In genomic region chr10:57972783-57973182, GRCh38 we compare ENCODE assay signal across 20 cellular contexts.
DNase-seq lines count a peak whose midpoint lies in the region; ATAC-seq and TF ChIP-seq lines count a peak whose summit lies in the region.
"Had no signal": no experiment of that assay in that cellular context is flagged by ENCODE, and none has a peak within 500 bp of the region (broad histone marks: within the 10 kb centered on the region; RNA-seq: fewer than 3 reads in every experiment).

No MANE protein-coding gene starts in this region.

- H3K36me3 ChIP-seq in osteoblast (ENCODE audit: insufficient read depth, low read length): no peaks in the 10 kb centered on the region
- H3K36me3 ChIP-seq: MG63 had no signal

- H3K27me3 ChIP-seq in osteoblast (ENCODE audit: insufficient read depth, low read length): no peaks in the 10 kb centered on the region
- H3K27me3 ChIP-seq: MG63 had no signal

- H3K27ac ChIP-seq in osteoblast (ENCODE audit: low read depth, low read length): no peak overlapping the region
- H3K27ac ChIP-seq: PC-9 had no signal

- H3K4me2 ChIP-seq in osteoblast (ENCODE audit: insufficient read depth, low read length): no peak overlapping the region
- H3K4me2 ChIP-seq: PC-9 had no signal

- no peak for ATAC-seq in activated naive CD8-positive, alpha-beta T cell treated with anti-CD3 and anti-CD28 coated beads, Interleukin-2, amount 50 U/mL, for 24 hours
- ATAC-seq in HG03442 (IDR thresholded peaks at IDR 0.05; ENCODE audit: unreplicated experiment): no peak
- ATAC-seq in omental fat pad (ENCODE audit: low FRiP score): no peak

- H2AFZ ChIP-seq in osteoblast (ENCODE audit: low read length): no peak overlapping the region
- H2AFZ ChIP-seq: PC-9 had no signal

- peak; percentile 50 for DNase-seq in EH (ENCODE audit: low read depth)
- peak; percentile 57 for DNase-seq in HFFc6
- peak; percentile 32 for DNase-seq in fibroblast of gingiva (ENCODE audit: low read depth)
- peak; percentile 23 for DNase-seq in osteoblast (ENCODE audit: insufficient read length, low spot score, missing footprints)
- no peak for DNase-seq in activated naive CD8-positive, alpha-beta T cell treated with anti-CD3 and anti-CD28 coated beads, Interleukin-2, amount 50 U/mL, for 24 hours
- no peak for DNase-seq in omental fat pad (ENCODE audit: low spot score)
- no peak for DNase-seq in mucosa of gallbladder (ENCODE audit: low spot score)
- DNase-seq: DMS 273 treated with DMSO at 0.1 percent for 48 hours, H9, Kasumi-1, MG63, NCI-H1048, NCI-H1436 treated with DMSO at 0.1 percent for 48 hours, NCI-H2029, NCI-H345, NCI-H524 treated with DMSO at 0.1 percent for 48 hours, PC-9 had no signal

- H3K79me2 ChIP-seq in osteoblast (ENCODE audit: insufficient read depth, low read length): no peaks in the 10 kb centered on the region

- peak overlapping the region; percentile 86 for H3K27ac Mint-ChIP-seq in HFFc6
- H3K27ac Mint-ChIP-seq in activated naive CD8-positive, alpha-beta T cell treated with anti-CD3 and anti-CD28 coated beads, Interleukin-2, amount 50 U/mL, for 24 hours: no peak overlapping the region
- H3K27ac Mint-ChIP-seq: B cell; H9; T-helper 1 cell treated with Interleukin-12 subunit alpha and Interleukin-12 subunit beta and Interleukin-4 antibody, amounts not matched to agents 30 μg/mL and 1 μg/mL, for 36 hours had no signal

- no peaks in the 10 kb centered on the region for H3K4me1 ChIP-seq in osteoblast (ENCODE audit: insufficient read depth, low read length)

- peaks cover 20% of the 10 kb centered on the region for H3K9me3 Mint-ChIP-seq in HFFc6
- peaks cover 4% of the 10 kb centered on the region for H3K9me3 Mint-ChIP-seq in activated naive CD8-positive, alpha-beta T cell treated with anti-CD3 and anti-CD28 coated beads, Interleukin-2, amount 50 U/mL, for 24 hours
- H3K9me3 Mint-ChIP-seq: T-helper 1 cell treated with Interleukin-12 subunit alpha and Interleukin-12 subunit beta and Interleukin-4 antibody, amounts not matched to agents 30 μg/mL and 1 μg/mL, for 36 hours had no signal

- no peaks in the 10 kb centered on the region for H4K20me1 ChIP-seq in osteoblast (ENCODE audit: insufficient read depth, low read length)

- H3K4me1 Mint-ChIP-seq in HFFc6 (ENCODE audit: low read depth): peaks cover 88% of the 10 kb centered on the region
- no peaks in the 10 kb centered on the region for H3K4me1 Mint-ChIP-seq in activated naive CD8-positive, alpha-beta T cell treated with anti-CD3 and anti-CD28 coated beads, Interleukin-2, amount 50 U/mL, for 24 hours
- H3K4me1 Mint-ChIP-seq: B cell had no signal

- H3K4me3 Mint-ChIP-seq in HFFc6: peak overlapping the region; percentile 51
- no peak overlapping the region for H3K4me3 Mint-ChIP-seq in activated naive CD8-positive, alpha-beta T cell treated with anti-CD3 and anti-CD28 coated beads, Interleukin-2, amount 50 U/mL, for 24 hours
- H3K4me3 Mint-ChIP-seq: B cell; H9; T-helper 1 cell treated with Interleukin-12 subunit alpha and Interleukin-12 subunit beta and Interleukin-4 antibody, amounts not matched to agents 30 μg/mL and 1 μg/mL, for 36 hours had no signal

- H3K27me3 Mint-ChIP-seq in HFFc6 (ENCODE audit: insufficient read depth): no peaks in the 10 kb centered on the region
- no peaks in the 10 kb centered on the region for H3K27me3 Mint-ChIP-seq in activated naive CD8-positive, alpha-beta T cell treated with anti-CD3 and anti-CD28 coated beads, Interleukin-2, amount 50 U/mL, for 24 hours
- H3K27me3 Mint-ChIP-seq: B cell had no signal

- TF ChIP-seq CTCF in HFFc6 (IDR thresholded peaks at IDR 0.05): no peak
- TF ChIP-seq CTCF in osteoblast (IDR thresholded peaks at IDR 0.05; ENCODE audit: extremely low read depth, low read depth, low read length): no peak
- no peak for TF ChIP-seq CTCF in omental fat pad (IDR thresholded peaks at IDR 0.05)

- H3K4me3 ChIP-seq in osteoblast (ENCODE audit: insufficient read depth, low read length): no peak overlapping the region
- H3K4me3 ChIP-seq: MG63, PC-9 had no signal

- peaks cover 27% of the 10 kb centered on the region for H3K36me3 Mint-ChIP-seq in HFFc6 (ENCODE audit: low read depth)
- H3K36me3 Mint-ChIP-seq in activated naive CD8-positive, alpha-beta T cell treated with anti-CD3 and anti-CD28 coated beads, Interleukin-2, amount 50 U/mL, for 24 hours (ENCODE audit: low read depth): no peaks in the 10 kb centered on the region

- no peaks in the 10 kb centered on the region for H3K9me3 ChIP-seq in osteoblast (ENCODE audit: low read depth, low read length)
- H3K9me3 ChIP-seq: MG63 had no signal

Comparison
In these comparisons a context has a peak if more than half of its experiments do, and no peak if none do; other contexts are left out.
1. DNase-seq: peak in EH (single experiment), HFFc6 (single experiment), fibroblast of gingiva (single experiment) and osteoblast (single experiment); none in activated naive CD8-positive, alpha-beta T cell treated with anti-CD3 and anti-CD28 coated beads, Interleukin-2, amount 50 U/mL, for 24 hours (single experiment), omental fat pad (single experiment) and mucosa of gallbladder (single experiment).